ENCODE assay signal across 13 cellular contexts in the genomic region with DNA sequence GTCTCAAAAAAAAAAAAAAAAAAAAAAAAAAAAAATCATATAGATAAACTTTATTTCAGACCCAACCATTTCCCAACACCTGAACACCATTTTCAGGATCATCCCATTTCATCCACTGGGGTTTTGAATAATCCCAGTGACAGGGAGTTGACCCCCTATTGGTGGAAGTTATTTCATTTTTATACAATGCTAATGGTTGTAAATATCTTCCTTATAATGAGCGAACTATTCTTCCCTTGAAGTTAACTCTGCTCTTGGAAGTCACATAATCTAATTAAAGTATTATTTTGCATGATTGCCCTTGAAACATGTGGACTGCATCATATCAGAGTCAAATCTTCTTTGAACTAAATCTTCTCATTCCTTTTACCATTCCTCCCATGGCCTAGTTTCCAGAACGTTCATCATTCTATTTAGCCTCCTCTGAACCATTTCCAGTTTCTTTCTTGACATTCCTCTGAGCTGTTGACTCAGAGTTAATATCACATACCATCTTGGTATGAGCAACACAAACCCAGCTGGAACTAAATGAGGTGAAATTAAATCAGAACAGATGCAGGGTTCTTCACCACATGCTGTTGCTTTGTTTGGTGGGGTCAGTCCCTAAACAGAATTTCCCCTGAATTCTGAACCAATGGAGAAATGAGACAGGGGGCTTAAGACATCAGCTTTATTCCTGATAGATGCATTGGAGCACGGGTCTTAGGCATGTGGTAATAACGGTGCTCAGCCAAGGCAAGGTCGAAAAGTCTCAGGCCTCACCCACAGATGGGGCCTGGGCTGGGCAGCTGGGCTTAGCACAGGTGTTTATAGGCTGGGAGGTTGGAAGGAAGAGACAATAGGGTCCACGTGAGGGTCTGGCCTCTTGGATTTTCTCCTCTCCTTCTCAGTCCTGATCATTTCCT. TPM values are rescaled to one million over a fixed set of nuclear protein-coding genes. Genes with fewer than 3 reads are reported as not detected.
DNase-seq lines count a peak whose midpoint lies in the region; ATAC-seq, FAIRE-seq and TF ChIP-seq lines count a peak whose summit lies in the region.
"Had no signal": no experiment of that assay in that cellular context is flagged by ENCODE, and none has a peak within 500 bp of the region (broad histone marks: within the 10 kb centered on the region; RNA-seq: fewer than 3 reads in every experiment).

No MANE protein-coding gene starts in this region.

- no peaks in the 10 kb centered on the region for H3K36me3 Mint-ChIP-seq in activated naive CD4-positive, alpha-beta T cell treated with anti-CD3 and anti-CD28 coated beads for 36 hours (ENCODE audit: low read depth)
- H3K36me3 Mint-ChIP-seq: activated naive CD4-positive, alpha-beta T cell treated with anti-CD3 and anti-CD28 coated beads, Interleukin-2, amount 50 U/mL, for 24 hours; naive thymus-derived CD4-positive, alpha-beta T cell had no signal

- no peaks in the 10 kb centered on the region for H3K9me1 ChIP-seq in keratinocyte (ENCODE audit: control insufficient read depth, extremely low read depth, insufficient read depth, low read length)

- in situ Hi-C loops in astrocyte of the cerebellum (cut with HindIII; ENCODE audit: low sequenced_read_pairs) = loop anchor here (25.0 kb wide), 1 partner anchor 593 kb away; a partner anchor contains a TSS

- peaks cover 9% of the 10 kb centered on the region for H3K4me1 ChIP-seq in keratinocyte (ENCODE audit: control insufficient read depth, extremely low read depth, insufficient read depth, low read length)
- H3K4me1 ChIP-seq in upper lobe of left lung = peaks cover 5 to 7% (median 5%) of the 10 kb centered on the region in 4 donors

- H3K4me2 ChIP-seq in keratinocyte (ENCODE audit: control insufficient read depth, extremely low read depth, insufficient read depth, low read depth, low read length) = no peak overlapping the region

- no peaks in the 10 kb centered on the region for H3K36me3 ChIP-seq in keratinocyte (ENCODE audit: control insufficient read depth in 2 of 2, extremely low read depth in 1 of 2, insufficient read depth in 2 of 2, low read length in 2 of 2)
- no peaks in the 10 kb centered on the region for H3K36me3 ChIP-seq in upper lobe of left lung

- H3K27me3 ChIP-seq in keratinocyte (ENCODE audit: control insufficient read depth, extremely low read depth, insufficient read depth, low read length) = no peaks in the 10 kb centered on the region
- H3K27me3 ChIP-seq in upper lobe of left lung = no peaks in the 10 kb centered on the region

- no peak overlapping the region for H2AFZ ChIP-seq in keratinocyte (ENCODE audit: control insufficient read depth, low read length)

- CTCF ChIA-PET in activated naive CD4-positive, alpha-beta T cell treated with anti-CD3 and anti-CD28 coated beads for 36 hours (lab: Charles Lee) = no interaction called here

- H3K27ac ChIP-seq in keratinocyte (ENCODE audit: control insufficient read depth, insufficient read depth, low read length) (no peak overlapping the region), upper lobe of left lung (peak overlapping the region in 3 of 4 donors; percentile 12 to 40 (median 32))

- no peak for ATAC-seq in upper lobe of left lung (ENCODE audit: low FRiP score in 2 of 2)
- ATAC-seq: naive thymus-derived CD4-positive, alpha-beta T cell had no signal

- TF ChIP-seq CTCF in astrocyte of the cerebellum (IDR thresholded peaks at IDR 0.05; ENCODE audit: low read depth, low read length, missing control alignments) (no peak), keratinocyte (optimal IDR thresholded peaks at IDR 0.05 in 1 of 3, IDR thresholded peaks at IDR 0.05 in 1 of 3, conservative IDR thresholded peaks at IDR 0.05 in 1 of 3; ENCODE audit: extremely low read depth in 1 of 3, insufficient read depth in 2 of 3, low read length in 3 of 3) (no peak), upper lobe of left lung (IDR thresholded peaks at IDR 0.05) (no peak)

- no peaks in the 10 kb centered on the region for H3K79me2 ChIP-seq in keratinocyte (ENCODE audit: control insufficient read depth, insufficient read depth, low read length)

- no peak for TF ChIP-seq EP300 in upper lobe of left lung (IDR thresholded peaks at IDR 0.05)

- H3K4me1 Mint-ChIP-seq in activated naive CD4-positive, alpha-beta T cell treated with anti-CD3 and anti-CD28 coated beads for 36 hours (ENCODE audit: low read depth) = no peaks in the 10 kb centered on the region
- H3K4me1 Mint-ChIP-seq: activated CD4-positive, alpha-beta memory T cell treated with anti-CD3 and anti-CD28 coated beads, Interleukin-2, amount 10 ng/mL, durations not matched to agents 7 days and 5 days; activated naive CD4-positive, alpha-beta T cell treated with anti-CD3 and anti-CD28 coated beads, Interleukin-2, amount 50 U/mL, for 24 hours had no signal

- H3K9me3 ChIP-seq in keratinocyte (ENCODE audit: control insufficient read depth, low read depth, low read length) (no peaks in the 10 kb centered on the region), upper lobe of left lung (no peaks in the 10 kb centered on the region)

- DNase-seq in HCEC 1CT (peak; percentile 91), astrocyte of the cerebellum (ENCODE audit: low read depth) (peak; percentile 99), keratinocyte (ENCODE audit: low read depth, low spot score) (peak; percentile 32), upper lobe of left lung (no peak), NCI-H1694 (lab: John Stamatoyannopoulos, UW) (no peak), D341Med (ENCODE audit: low spot score) (no peak)
- no peak for DNase-seq in activated naive CD4-positive, alpha-beta T cell treated with anti-CD3 and anti-CD28 coated beads for 36 hours
- DNase-seq: activated CD4-positive, alpha-beta memory T cell treated with anti-CD3 and anti-CD28 coated beads, Interleukin-2, amount 10 ng/mL, durations not matched to agents 7 days and 5 days; effector CD8-positive, alpha-beta T cell; naive thymus-derived CD4-positive, alpha-beta T cell; NCI-H1105 treated with DMSO at 0.1 percent for 48 hours had no signal

- H3K27me3 Mint-ChIP-seq in activated naive CD4-positive, alpha-beta T cell treated with anti-CD3 and anti-CD28 coated beads for 36 hours (ENCODE audit: low read depth) = peaks cover 4% of the 10 kb centered on the region

- intact Hi-C loops in activated naive CD4-positive, alpha-beta T cell treated with anti-CD3 and anti-CD28 coated beads for 36 hours (cut with micrococcal nuclease) = no loop called here

- H3K9me3 Mint-ChIP-seq in activated naive CD4-positive, alpha-beta T cell treated with anti-CD3 and anti-CD28 coated beads for 36 hours = no peaks in the 10 kb centered on the region
- H3K9me3 Mint-ChIP-seq: activated CD4-positive, alpha-beta memory T cell treated with anti-CD3 and anti-CD28 coated beads, Interleukin-2, amount 10 ng/mL, durations not matched to agents 7 days and 5 days; activated naive CD4-positive, alpha-beta T cell treated with anti-CD3 and anti-CD28 coated beads, Interleukin-2, amount 50 U/mL, for 24 hours; naive thymus-derived CD4-positive, alpha-beta T cell; T-helper 1 cell treated with Interleukin-12 subunit alpha and Interleukin-12 subunit beta and Interleukin-4 antibody, amounts not matched to agents 30 μg/mL and 1 μg/mL, for 36 hours had no signal

- dilution Hi-C loops in keratinocyte (cut with MboI; ENCODE audit: extremely low pct_ligation_motif_present, low sequenced_read_pairs) = no loop called here

- H3K27ac Mint-ChIP-seq in activated naive CD4-positive, alpha-beta T cell treated with anti-CD3 and anti-CD28 coated beads for 36 hours = no peak overlapping the region
- H3K27ac Mint-ChIP-seq: activated CD4-positive, alpha-beta memory T cell treated with anti-CD3 and anti-CD28 coated beads, Interleukin-2, amount 10 ng/mL, durations not matched to agents 7 days and 5 days; activated naive CD4-positive, alpha-beta T cell treated with anti-CD3 and anti-CD28 coated beads, Interleukin-2, amount 50 U/mL, for 24 hours; naive thymus-derived CD4-positive, alpha-beta T cell; T-helper 1 cell treated with Interleukin-12 subunit alpha and Interleukin-12 subunit beta and Interleukin-4 antibody, amounts not matched to agents 30 μg/mL and 1 μg/mL, for 36 hours had no signal

- no peak overlapping the region for H3K4me3 Mint-ChIP-seq in activated naive CD4-positive, alpha-beta T cell treated with anti-CD3 and anti-CD28 coated beads for 36 hours
- H3K4me3 Mint-ChIP-seq: activated CD4-positive, alpha-beta memory T cell treated with anti-CD3 and anti-CD28 coated beads, Interleukin-2, amount 10 ng/mL, durations not matched to agents 7 days and 5 days; activated naive CD4-positive, alpha-beta T cell treated with anti-CD3 and anti-CD28 coated beads, Interleukin-2, amount 50 U/mL, for 24 hours; naive thymus-derived CD4-positive, alpha-beta T cell; T-helper 1 cell treated with Interleukin-12 subunit alpha and Interleukin-12 subunit beta and Interleukin-4 antibody, amounts not matched to agents 30 μg/mL and 1 μg/mL, for 36 hours had no signal

- no peak overlapping the region for H3K9ac ChIP-seq in keratinocyte (ENCODE audit: control insufficient read depth, extremely low read depth, insufficient read depth, low read length)

- no peaks in the 10 kb centered on the region for H4K20me1 ChIP-seq in keratinocyte (ENCODE audit: control insufficient read depth, extremely low read depth, insufficient read depth, low read length)

- FAIRE-seq in keratinocyte (lab: Jason Lieb, UNC) = peak; percentile 65

- no peak for TF ChIP-seq POLR2A in upper lobe of left lung (IDR thresholded peaks at IDR 0.05)

- H3K4me3 ChIP-seq in astrocyte of the cerebellum (ENCODE audit: low read depth, low read length) = no peak overlapping the region
- no peak overlapping the region for H3K4me3 ChIP-seq in keratinocyte (ENCODE audit: control insufficient read depth in 2 of 3, extremely low read depth in 1 of 3, insufficient read depth in 2 of 3, low read depth in 1 of 3, low read length in 3 of 3)
- no peak overlapping the region for H3K4me3 ChIP-seq in upper lobe of left lung

- 69 to 71% methylated on average over 6 of the region's 6 CpGs for WGBS in upper lobe of left lung, 2 donors

RNA-seq across cellular contexts. Expression of a gene that starts 8.9 kb away (rescaled TPM):
- polyA plus RNA-seq in keratinocyte = 2.9 to 6.9 TPM (median 3.1 TPM) in 3 replicates
- 6.3 TPM for polyA plus RNA-seq in keratinocyte (2011; ENCODE audit: low read depth)
- 3.0 and 3.6 TPM in 2 replicates for polyA plus RNA-seq in keratinocyte (2011; cell fraction: cytosol; rRNA removed)
- polyA plus RNA-seq in keratinocyte (2011; cell fraction: nucleus; rRNA removed) = 5.1 and 5.3 TPM in 2 replicates
- polyA plus RNA-seq in keratinocyte (2012; ENCODE audit: low replicate concordance) = 2.1 and 7.2 TPM in 2 replicates
- polyA minus RNA-seq in keratinocyte = 3.5 to 6.3 TPM (median 4.9 TPM) in 3 replicates
- not detected for polyA minus RNA-seq in keratinocyte (2011; cell fraction: cytosol; rRNA and poly(A)+ RNA removed)
- 2.1 and 6.1 TPM in 2 replicates for polyA minus RNA-seq in keratinocyte (2011; cell fraction: nucleus; rRNA and poly(A)+ RNA removed)
- 1 to 10 TPM in 2 of 6 donors, under 1 TPM in 2, not detected in 2; 0.49 to 2.0 (median 1.4) TPM for total RNA-seq in upper lobe of left lung
- not detected for total RNA-seq in activated naive CD4-positive, alpha-beta T cell treated with anti-CD3 and anti-CD28 coated beads for 36 hours
- total RNA-seq: activated CD4-positive, alpha-beta memory T cell treated with anti-CD3 and anti-CD28 coated beads, Interleukin-2, amount 10 ng/mL, durations not matched to agents 7 days and 5 days; naive thymus-derived CD4-positive, alpha-beta T cell had no signal
- polyA plus RNA-seq: naive thymus-derived CD4-positive, alpha-beta T cell had no signal

RNA-seq across cellular contexts. Expression of a gene that starts 32.7 kb away (rescaled TPM):
- 18.8 to 28.4 TPM (median 20.3 TPM) in 3 replicates for polyA plus RNA-seq in keratinocyte
- polyA plus RNA-seq in keratinocyte (2011; ENCODE audit: low read depth) = 5.8 TPM
- polyA plus RNA-seq in keratinocyte (2011; cell fraction: cytosol; rRNA removed) = 13.5 and 20.5 TPM in 2 replicates
- 18.1 and 18.6 TPM in 2 replicates for polyA plus RNA-seq in keratinocyte (2011; cell fraction: nucleus; rRNA removed)
- polyA plus RNA-seq in keratinocyte (2012; ENCODE audit: low replicate concordance) = 12.6 and 14.6 TPM in 2 replicates
- 21.1 to 38.5 TPM (median 32.0 TPM) in 3 replicates for polyA minus RNA-seq in keratinocyte
- 14.8 TPM for polyA minus RNA-seq in keratinocyte (2011; cell fraction: cytosol; rRNA and poly(A)+ RNA removed)
- polyA minus RNA-seq in keratinocyte (2011; cell fraction: nucleus; rRNA and poly(A)+ RNA removed) = 15.3 and 30.1 TPM in 2 replicates
- 1 to 10 TPM; 2.1 to 5.7 (median 4.1) TPM for total RNA-seq in upper lobe of left lung
- 1 to 10 TPM; 4.2 to 6.5 TPM for total RNA-seq in activated naive CD4-positive, alpha-beta T cell treated with anti-CD3 and anti-CD28 coated beads for 36 hours

Comparison
In these comparisons a context has a peak if more than half of its experiments do, and no peak if none do; other contexts are left out.
1. DNase-seq: peak in HCEC 1CT (single experiment), astrocyte of the cerebellum (single experiment) and keratinocyte (single experiment); none in upper lobe of left lung (0 of 2), NCI-H1694 (single experiment), activated naive CD4-positive, alpha-beta T cell treated with anti-CD3 and anti-CD28 coated beads for 36 hours (single experiment) and D341Med (single experiment).